31 cellular contexts compared by ENCODE assay signal in the genomic region with DNA sequence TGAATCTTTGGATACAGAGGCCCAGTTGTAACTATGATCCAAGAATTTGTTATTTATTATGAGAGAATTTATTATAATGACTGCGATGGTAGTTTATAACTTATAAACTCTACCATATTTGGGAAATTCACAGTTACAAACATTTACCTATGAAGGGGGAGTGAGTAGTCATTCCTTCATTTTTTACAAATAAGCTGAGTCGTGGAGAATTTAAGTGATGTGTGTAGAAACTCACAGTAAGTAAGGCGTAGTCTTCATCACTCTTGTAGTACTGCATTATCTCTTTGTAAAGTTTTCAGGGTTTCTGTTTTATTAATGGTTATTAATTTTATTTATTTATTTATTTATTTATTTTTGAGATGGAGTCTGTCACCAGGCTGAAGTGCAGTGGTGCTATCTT.
"Had no signal": no experiment of that assay in that cellular context is flagged by ENCODE, and none has a peak within 500 bp of the region (broad histone marks: within the 10 kb centered on the region; RNA-seq: fewer than 3 reads in every experiment).

No MANE protein-coding gene starts in this region.

- H3K4me2 ChIP-seq: neural progenitor cell, smooth muscle cell had no signal

- H3K27ac Mint-ChIP-seq: nephron; neural progenitor cell; progenitor cell of endocrine pancreas; stimulated activated memory B cell treated with anti-CD40 and anti-IgM and Interleukin-4, amounts not matched to agents 10 μg/mL and 1 μg/mL and 100 μg/mL, for 72 hours; stimulated activated naive CD8-positive, alpha-beta T cell treated with anti-CD3 and anti-CD28 coated beads, Interleukin-15, amount 100 ng/mL, for 72 hours; type B pancreatic cell had no signal

- H3K9me3 ChIP-seq: ovary, psoas muscle, spleen, suprapubic skin, testis, tibial artery, transverse colon, upper lobe of right lung, uterus had no signal

- H3K9ac ChIP-seq: neural progenitor cell, parathyroid adenoma had no signal

- H3K36me3 ChIP-seq: ovary, suprapubic skin, tibial artery, transverse colon, upper lobe of right lung, uterus had no signal

- H3K27me3 Mint-ChIP-seq: naive thymus-derived CD4-positive, alpha-beta T cell; progenitor cell of endocrine pancreas; stimulated activated memory B cell treated with anti-CD40 and anti-IgM and Interleukin-4, amounts not matched to agents 10 μg/mL and 1 μg/mL and 100 μg/mL, for 72 hours; stimulated activated naive CD8-positive, alpha-beta T cell treated with anti-CD3 and anti-CD28 coated beads, Interleukin-15, amount 100 ng/mL, for 72 hours; type B pancreatic cell had no signal

- H2AFZ ChIP-seq: neural progenitor cell, parathyroid adenoma had no signal

- H3K27me3 ChIP-seq: neural progenitor cell, ovary, spleen, suprapubic skin, testis, tibial artery, transverse colon, upper lobe of right lung, uterus had no signal

- H3K9me3 Mint-ChIP-seq: naive thymus-derived CD4-positive, alpha-beta T cell; nephron; stimulated activated memory B cell treated with anti-CD40 and anti-IgM and Interleukin-4, amounts not matched to agents 10 μg/mL and 1 μg/mL and 100 μg/mL, for 72 hours; stimulated activated naive CD8-positive, alpha-beta T cell treated with anti-CD3 and anti-CD28 coated beads, Interleukin-15, amount 100 ng/mL, for 72 hours; type B pancreatic cell had no signal

- H3K4me1 ChIP-seq: neural progenitor cell, parathyroid adenoma, psoas muscle, testis, uterus had no signal

- H3K4me1 Mint-ChIP-seq: neural progenitor cell had no signal

- DNase-seq: naive thymus-derived CD4-positive, alpha-beta T cell; occipital lobe; ovary; posterior cingulate gyrus; psoas muscle; right cardiac atrium; spleen; stimulated activated CD4-positive, alpha-beta T cell treated with anti-CD3 and anti-CD28 coated beads, Interleukin-12 subunit alpha, Interleukin-12 subunit beta, amount 100 ng/mL, for 4 hours; stimulated activated CD4-positive, alpha-beta T cell treated with anti-CD3 and anti-CD28 coated beads, Interleukin-1b, Interleukin-23, amount 100 ng/mL, for 48 hours; stimulated activated CD4-positive, alpha-beta T cell treated with anti-CD3 and anti-CD28 coated beads, Interleukin-4, amount 100 ng/mL, for 1 hour; stimulated activated CD4-positive, alpha-beta T cell treated with anti-CD3 and anti-CD28 coated beads, Interleukin-4, amount 100 ng/mL, for 4 hours; stimulated activated CD8-positive, alpha-beta memory T cell treated with anti-CD3 and anti-CD28 coated beads, Interleukin-4, amount 100 ng/mL, for 48 hours; stimulated activated naive CD4-positive, alpha-beta T cell; stimulated activated naive CD8-positive, alpha-beta T cell treated with anti-CD3 and anti-CD28 coated beads, Interleukin-15, amount 100 ng/mL, for 72 hours; stimulated activated naive CD8-positive, alpha-beta T cell treated with anti-CD3 and anti-CD28 coated beads, Interleukin-15, Interleukin-2, amounts not matched to agents 100 U/mL and 50 U/mL, for 24 hours; substantia nigra; testis; tibial artery; transverse colon; upper lobe of right lung; uterus had no signal

- H3K27ac ChIP-seq: neural progenitor cell, ovary, parathyroid adenoma, psoas muscle, skin epidermis, spleen, suprapubic skin, testis, tibial artery, transverse colon, upper lobe of right lung, uterus had no signal

- H3K4me3 Mint-ChIP-seq: nephron; neural progenitor cell; stimulated activated memory B cell treated with anti-CD40 and anti-IgM and Interleukin-4, amounts not matched to agents 10 μg/mL and 1 μg/mL and 100 μg/mL, for 72 hours; stimulated activated naive CD8-positive, alpha-beta T cell treated with anti-CD3 and anti-CD28 coated beads, Interleukin-15, amount 100 ng/mL, for 72 hours; type B pancreatic cell had no signal

- H3K4me3 ChIP-seq: neural progenitor cell, ovary, psoas muscle, skin epidermis, smooth muscle cell, spleen, suprapubic skin, testis, tibial artery, transverse colon, upper lobe of right lung, uterus had no signal

- ATAC-seq: naive thymus-derived CD4-positive, alpha-beta T cell; psoas muscle; right cardiac atrium; sciatic nerve; stimulated activated memory B cell treated with anti-CD40 and anti-IgM and Interleukin-4, amounts not matched to agents 10 μg/mL and 1 μg/mL and 100 μg/mL, for 72 hours; stimulated activated naive CD8-positive, alpha-beta T cell treated with anti-CD3 and anti-CD28 coated beads, Interleukin-15, amount 100 ng/mL, for 72 hours; stimulated activated naive CD8-positive, alpha-beta T cell treated with anti-CD3 and anti-CD28 coated beads, Interleukin-15, Interleukin-2, amounts not matched to agents 100 U/mL and 50 U/mL, for 24 hours; upper lobe of right lung had no signal
